Comparison of ENCODE assay signal across 23 cellular contexts in genomic region chr1:205015241-205015640, GRCh38. TPM values are rescaled to one million over a fixed set of nuclear protein-coding genes. Genes with fewer than 3 reads are reported as not detected.
DNase-seq lines count a peak whose midpoint lies in the region; FAIRE-seq and TF ChIP-seq lines count a peak whose summit lies in the region.
"Had no signal": no experiment of that assay in that cellular context is flagged by ENCODE, and none has a peak within 500 bp of the region (broad histone marks: within the 10 kb centered on the region; RNA-seq: fewer than 3 reads in every experiment).

No MANE protein-coding gene starts in this region.

- H3K27ac ChIP-seq in breast epithelium: no peak overlapping the region

- FAIRE-seq in D721Med (lab: Jason Lieb, UNC): no peak
- FAIRE-seq: GM12878 had no signal

- no peaks in the 10 kb centered on the region for H3K36me3 ChIP-seq in breast epithelium

- peak; percentile 30 for DNase-seq in NCI-H2227 (lab: John Stamatoyannopoulos, UW; ENCODE audit: unreplicated experiment)
- no peak for DNase-seq in NCI-H2227 treated with DMSO at 0.1 percent for 48 hours (lab: John Stamatoyannopoulos, UW)
- DNase-seq in NCI-H446 treated with DMSO at 0.1 percent for 48 hours (lab: John Stamatoyannopoulos, UW): peak; percentile 55
- peak; percentile 76 for DNase-seq in cerebellar cortex (ENCODE audit: low spot score)
- DNase-seq in retina: peak; percentile 24
- DNase-seq in D721Med (ENCODE audit: insufficient read length, low spot score): no peak
- no peak for DNase-seq in breast epithelium (ENCODE audit: low spot score in 2 of 2)
- DNase-seq in NOMO-1 (lab: John Stamatoyannopoulos, UW; ENCODE audit: unreplicated experiment in 2 of 2): no peak
- DNase-seq: CD8-positive, alpha-beta memory T cell; DMS79 treated with DMSO at 0.1 percent for 48 hours; H9; HFFc6; Karpas-422; NCI-H187 treated with DMSO at 0.1 percent for 48 hours; NCI-H2107; NCI-H774; PC-3; Right ventricle myocardium superior had no signal

- TF ChIP-seq POLR2A in breast epithelium (IDR thresholded peaks at IDR 0.05): no peak

- no peak overlapping the region for H3K4me3 ChIP-seq in breast epithelium
- H3K4me3 ChIP-seq: GM12878 had no signal

- no peaks in the 10 kb centered on the region for H3K9me3 ChIP-seq in breast epithelium

- TF ChIP-seq CTCF in D721Med (IDR thresholded peaks at IDR 0.05; ENCODE audit: insufficient read depth, missing control alignments): no peak
- TF ChIP-seq CTCF in breast epithelium (IDR thresholded peaks at IDR 0.05): no peak

- intact Hi-C loops in breast epithelium (cut with DNase I; ENCODE audit: low total_unique reads): no loop called here

- no peaks in the 10 kb centered on the region for H3K27me3 ChIP-seq in breast epithelium

- peaks cover 6 to 9% of the 10 kb centered on the region in 2 donors for H3K4me1 ChIP-seq in breast epithelium

RNA-seq across cellular contexts. Expression of gene CNTN2, which starts 27.8 kb away (rescaled TPM):
- not detected for total RNA-seq in breast epithelium
- total RNA-seq: CD8-positive, alpha-beta memory T cell; GM12878; HFFc6; M059J; NCI-H460; RPMI7951; SK-MEL-5 had no signal

Comparison
In these comparisons a context has a peak if more than half of its experiments do, and no peak if none do; other contexts are left out.
1. DNase-seq: peak in NCI-H2227 (single experiment), NCI-H446 treated with DMSO at 0.1 percent for 48 hours (single experiment), cerebellar cortex (single experiment) and retina (single experiment); none in NCI-H2227 treated with DMSO at 0.1 percent for 48 hours (single experiment), D721Med (single experiment), breast epithelium (0 of 2) and NOMO-1 (0 of 2).